Comparison of ENCODE assay signal across 1 cellular context in the genomic region with DNA sequence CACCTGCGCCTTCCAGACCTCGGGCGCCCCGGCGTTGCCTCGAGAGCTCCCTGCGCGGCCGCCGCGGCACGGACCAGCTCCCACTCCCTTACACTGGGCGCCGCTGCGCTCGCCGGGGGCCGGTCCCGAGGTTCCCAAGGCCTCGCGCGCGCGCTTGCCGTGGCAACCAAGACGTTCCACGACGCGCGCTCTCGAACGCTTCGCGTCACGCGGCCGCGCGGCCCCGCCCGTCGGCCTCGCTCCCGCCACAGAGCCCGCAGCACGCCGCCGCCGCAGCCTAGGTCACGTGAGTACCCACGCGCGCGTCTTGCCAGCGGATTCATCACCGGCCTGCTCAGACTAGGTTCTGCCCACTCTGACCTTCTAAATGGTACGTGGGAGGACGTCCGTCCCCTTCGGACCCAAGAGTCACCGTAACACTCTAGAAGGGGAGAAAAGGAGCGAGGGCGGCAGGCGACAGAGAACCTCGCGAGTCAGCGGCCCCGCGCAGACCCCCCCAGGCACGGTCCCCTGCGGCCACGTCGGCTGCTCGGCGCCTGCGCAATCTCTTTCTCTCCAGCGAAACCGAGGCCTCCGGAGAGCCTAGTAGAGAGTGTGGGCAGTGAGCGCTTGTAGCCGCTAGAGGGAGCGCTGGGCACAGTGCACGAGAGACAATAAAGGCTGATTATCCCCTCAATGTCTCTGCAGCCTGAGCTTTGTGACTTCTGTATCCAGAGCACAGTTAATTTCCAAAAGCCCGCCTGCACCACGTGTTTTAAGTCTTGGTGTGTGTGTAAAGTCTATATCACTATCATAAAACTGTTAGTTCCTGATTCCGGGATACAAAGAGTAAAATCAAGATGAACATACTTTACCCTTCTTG.
TF ChIP-seq lines count a peak whose summit lies in the region.

A gene with protein sequence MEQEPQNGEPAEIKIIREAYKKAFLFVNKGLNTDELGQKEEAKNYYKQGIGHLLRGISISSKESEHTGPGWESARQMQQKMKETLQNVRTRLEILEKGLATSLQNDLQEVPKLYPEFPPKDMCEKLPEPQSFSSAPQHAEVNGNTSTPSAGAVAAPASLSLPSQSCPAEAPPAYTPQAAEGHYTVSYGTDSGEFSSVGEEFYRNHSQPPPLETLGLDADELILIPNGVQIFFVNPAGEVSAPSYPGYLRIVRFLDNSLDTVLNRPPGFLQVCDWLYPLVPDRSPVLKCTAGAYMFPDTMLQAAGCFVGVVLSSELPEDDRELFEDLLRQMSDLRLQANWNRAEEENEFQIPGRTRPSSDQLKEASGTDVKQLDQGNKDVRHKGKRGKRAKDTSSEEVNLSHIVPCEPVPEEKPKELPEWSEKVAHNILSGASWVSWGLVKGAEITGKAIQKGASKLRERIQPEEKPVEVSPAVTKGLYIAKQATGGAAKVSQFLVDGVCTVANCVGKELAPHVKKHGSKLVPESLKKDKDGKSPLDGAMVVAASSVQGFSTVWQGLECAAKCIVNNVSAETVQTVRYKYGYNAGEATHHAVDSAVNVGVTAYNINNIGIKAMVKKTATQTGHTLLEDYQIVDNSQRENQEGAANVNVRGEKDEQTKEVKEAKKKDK (minus strand): TSS at position 173 of the 862 bp plus-strand sequence. CDS start 10,564 bp downstream, outside the sequence.

TF ChIP-seq in K562, 482 proteins besides CTCF, POLR2A, EP300 and RAD21 (continued from another document and continues in another):
- TF ChIP-seq XRCC5 (IDR thresholded peaks at IDR 0.05; ENCODE audit: low read depth, low read length) (peak; percentile 74; the same call in 1 of the 2 replicates), CEBPB (tag; IDR thresholded peaks at IDR 0.05) (no peak), MAZ (CRISPR knock-in tag; conservative IDR thresholded peaks at IDR 0.05 in 1 of 2, IDR thresholded peaks at IDR 0.05 in 1 of 2) (peak in 1 of 2 experiments; percentile 84; a peak in 2 of 4 replicates), TCFL5 (CRISPR knock-in tag; conservative IDR thresholded peaks at IDR 0.05) (no peak), ARID2 (IDR thresholded peaks at IDR 0.05) (no peak), RB1 (IDR thresholded peaks at IDR 0.05; ENCODE audit: low read depth) (0 out of 2 replicates have a peak, but pooled peaks have one; percentile 33), NFE2 (IDR thresholded peaks at IDR 0.05; ENCODE audit: low read depth) (no peak), NR3C1 (CRISPR knock-in tag; IDR thresholded peaks at IDR 0.05) (no peak), HNRNPLL (IDR thresholded peaks at IDR 0.05; ENCODE audit: low read depth, low read length, poor library complexity, severe bottlenecking) (peak; percentile 13), CXXC5 (CRISPR knock-in tag; IDR thresholded peaks at IDR 0.05) (peak; percentile 82), ZBTB17 (CRISPR knock-in tag; IDR thresholded peaks at IDR 0.05) (no peak), BHLHE40 (IDR thresholded peaks at IDR 0.05; ENCODE audit: low read length) (peak; percentile 86), TAF15 (IDR thresholded peaks at IDR 0.05; ENCODE audit: low read depth, low read length) (no peak), POLR3G (IDR thresholded peaks at IDR 0.05; ENCODE audit: extremely low read depth, insufficient read length, insufficient replicate concordance) (no peak), KDM4B (IDR thresholded peaks at IDR 0.05; ENCODE audit: borderline replicate concordance in 2 of 2, low read depth in 1 of 2) (no peak), KLF10 (CRISPR knock-in tag; IDR thresholded peaks at IDR 0.05) (no peak), ZNF124 (CRISPR knock-in tag; IDR thresholded peaks at IDR 0.05) (no peak)
- TF ChIP-seq, protein P1, sequence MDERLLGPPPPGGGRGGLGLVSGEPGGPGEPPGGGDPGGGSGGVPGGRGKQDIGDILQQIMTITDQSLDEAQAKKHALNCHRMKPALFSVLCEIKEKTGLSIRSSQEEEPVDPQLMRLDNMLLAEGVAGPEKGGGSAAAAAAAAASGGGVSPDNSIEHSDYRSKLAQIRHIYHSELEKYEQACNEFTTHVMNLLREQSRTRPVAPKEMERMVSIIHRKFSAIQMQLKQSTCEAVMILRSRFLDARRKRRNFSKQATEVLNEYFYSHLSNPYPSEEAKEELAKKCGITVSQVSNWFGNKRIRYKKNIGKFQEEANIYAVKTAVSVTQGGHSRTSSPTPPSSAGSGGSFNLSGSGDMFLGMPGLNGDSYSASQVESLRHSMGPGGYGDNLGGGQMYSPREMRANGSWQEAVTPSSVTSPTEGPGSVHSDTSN (CRISPR knock-in tag; IDR thresholded peaks at IDR 0.05; ENCODE audit: low read depth): no peak
- TF ChIP-seq, protein P1 (tag; conservative IDR thresholded peaks at IDR 0.05; ENCODE audit: low read depth): no peak
- TF ChIP-seq, protein P2, sequence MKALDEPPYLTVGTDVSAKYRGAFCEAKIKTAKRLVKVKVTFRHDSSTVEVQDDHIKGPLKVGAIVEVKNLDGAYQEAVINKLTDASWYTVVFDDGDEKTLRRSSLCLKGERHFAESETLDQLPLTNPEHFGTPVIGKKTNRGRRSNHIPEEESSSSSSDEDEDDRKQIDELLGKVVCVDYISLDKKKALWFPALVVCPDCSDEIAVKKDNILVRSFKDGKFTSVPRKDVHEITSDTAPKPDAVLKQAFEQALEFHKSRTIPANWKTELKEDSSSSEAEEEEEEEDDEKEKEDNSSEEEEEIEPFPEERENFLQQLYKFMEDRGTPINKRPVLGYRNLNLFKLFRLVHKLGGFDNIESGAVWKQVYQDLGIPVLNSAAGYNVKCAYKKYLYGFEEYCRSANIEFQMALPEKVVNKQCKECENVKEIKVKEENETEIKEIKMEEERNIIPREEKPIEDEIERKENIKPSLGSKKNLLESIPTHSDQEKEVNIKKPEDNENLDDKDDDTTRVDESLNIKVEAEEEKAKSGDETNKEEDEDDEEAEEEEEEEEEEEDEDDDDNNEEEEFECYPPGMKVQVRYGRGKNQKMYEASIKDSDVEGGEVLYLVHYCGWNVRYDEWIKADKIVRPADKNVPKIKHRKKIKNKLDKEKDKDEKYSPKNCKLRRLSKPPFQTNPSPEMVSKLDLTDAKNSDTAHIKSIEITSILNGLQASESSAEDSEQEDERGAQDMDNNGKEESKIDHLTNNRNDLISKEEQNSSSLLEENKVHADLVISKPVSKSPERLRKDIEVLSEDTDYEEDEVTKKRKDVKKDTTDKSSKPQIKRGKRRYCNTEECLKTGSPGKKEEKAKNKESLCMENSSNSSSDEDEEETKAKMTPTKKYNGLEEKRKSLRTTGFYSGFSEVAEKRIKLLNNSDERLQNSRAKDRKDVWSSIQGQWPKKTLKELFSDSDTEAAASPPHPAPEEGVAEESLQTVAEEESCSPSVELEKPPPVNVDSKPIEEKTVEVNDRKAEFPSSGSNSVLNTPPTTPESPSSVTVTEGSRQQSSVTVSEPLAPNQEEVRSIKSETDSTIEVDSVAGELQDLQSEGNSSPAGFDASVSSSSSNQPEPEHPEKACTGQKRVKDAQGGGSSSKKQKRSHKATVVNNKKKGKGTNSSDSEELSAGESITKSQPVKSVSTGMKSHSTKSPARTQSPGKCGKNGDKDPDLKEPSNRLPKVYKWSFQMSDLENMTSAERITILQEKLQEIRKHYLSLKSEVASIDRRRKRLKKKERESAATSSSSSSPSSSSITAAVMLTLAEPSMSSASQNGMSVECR (CRISPR knock-in tag; IDR thresholded peaks at IDR 0.05): 0 out of 2 replicates have a peak, but pooled peaks have one; percentile 35
- TF ChIP-seq, protein P3, sequence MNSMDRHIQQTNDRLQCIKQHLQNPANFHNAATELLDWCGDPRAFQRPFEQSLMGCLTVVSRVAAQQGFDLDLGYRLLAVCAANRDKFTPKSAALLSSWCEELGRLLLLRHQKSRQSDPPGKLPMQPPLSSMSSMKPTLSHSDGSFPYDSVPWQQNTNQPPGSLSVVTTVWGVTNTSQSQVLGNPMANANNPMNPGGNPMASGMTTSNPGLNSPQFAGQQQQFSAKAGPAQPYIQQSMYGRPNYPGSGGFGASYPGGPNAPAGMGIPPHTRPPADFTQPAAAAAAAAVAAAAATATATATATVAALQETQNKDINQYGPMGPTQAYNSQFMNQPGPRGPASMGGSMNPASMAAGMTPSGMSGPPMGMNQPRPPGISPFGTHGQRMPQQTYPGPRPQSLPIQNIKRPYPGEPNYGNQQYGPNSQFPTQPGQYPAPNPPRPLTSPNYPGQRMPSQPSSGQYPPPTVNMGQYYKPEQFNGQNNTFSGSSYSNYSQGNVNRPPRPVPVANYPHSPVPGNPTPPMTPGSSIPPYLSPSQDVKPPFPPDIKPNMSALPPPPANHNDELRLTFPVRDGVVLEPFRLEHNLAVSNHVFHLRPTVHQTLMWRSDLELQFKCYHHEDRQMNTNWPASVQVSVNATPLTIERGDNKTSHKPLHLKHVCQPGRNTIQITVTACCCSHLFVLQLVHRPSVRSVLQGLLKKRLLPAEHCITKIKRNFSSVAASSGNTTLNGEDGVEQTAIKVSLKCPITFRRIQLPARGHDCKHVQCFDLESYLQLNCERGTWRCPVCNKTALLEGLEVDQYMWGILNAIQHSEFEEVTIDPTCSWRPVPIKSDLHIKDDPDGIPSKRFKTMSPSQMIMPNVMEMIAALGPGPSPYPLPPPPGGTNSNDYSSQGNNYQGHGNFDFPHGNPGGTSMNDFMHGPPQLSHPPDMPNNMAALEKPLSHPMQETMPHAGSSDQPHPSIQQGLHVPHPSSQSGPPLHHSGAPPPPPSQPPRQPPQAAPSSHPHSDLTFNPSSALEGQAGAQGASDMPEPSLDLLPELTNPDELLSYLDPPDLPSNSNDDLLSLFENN (IDR thresholded peaks at IDR 0.05; ENCODE audit: low read depth in 2 of 2, low read length in 2 of 2): no peak
- TF ChIP-seq, protein P4, sequence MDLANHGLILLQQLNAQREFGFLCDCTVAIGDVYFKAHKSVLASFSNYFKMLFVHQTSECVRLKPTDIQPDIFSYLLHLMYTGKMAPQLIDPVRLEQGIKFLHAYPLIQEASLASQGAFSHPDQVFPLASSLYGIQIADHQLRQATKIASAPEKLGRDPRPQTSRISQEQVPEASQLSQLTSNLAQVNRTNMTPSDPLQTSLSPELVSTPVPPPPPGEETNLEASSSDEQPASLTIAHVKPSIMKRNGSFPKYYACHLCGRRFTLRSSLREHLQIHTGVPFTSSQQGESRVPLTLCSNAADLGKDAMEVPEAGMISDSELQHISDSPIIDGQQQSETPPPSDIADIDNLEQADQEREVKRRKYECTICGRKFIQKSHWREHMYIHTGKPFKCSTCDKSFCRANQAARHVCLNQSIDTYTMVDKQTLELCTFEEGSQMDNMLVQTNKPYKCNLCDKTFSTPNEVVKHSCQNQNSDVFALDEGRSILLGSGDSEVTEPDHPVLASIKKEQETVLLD (IDR thresholded peaks at IDR 0.05): no peak; the same call in none of the 2 replicates
- TF ChIP-seq, protein P5, sequence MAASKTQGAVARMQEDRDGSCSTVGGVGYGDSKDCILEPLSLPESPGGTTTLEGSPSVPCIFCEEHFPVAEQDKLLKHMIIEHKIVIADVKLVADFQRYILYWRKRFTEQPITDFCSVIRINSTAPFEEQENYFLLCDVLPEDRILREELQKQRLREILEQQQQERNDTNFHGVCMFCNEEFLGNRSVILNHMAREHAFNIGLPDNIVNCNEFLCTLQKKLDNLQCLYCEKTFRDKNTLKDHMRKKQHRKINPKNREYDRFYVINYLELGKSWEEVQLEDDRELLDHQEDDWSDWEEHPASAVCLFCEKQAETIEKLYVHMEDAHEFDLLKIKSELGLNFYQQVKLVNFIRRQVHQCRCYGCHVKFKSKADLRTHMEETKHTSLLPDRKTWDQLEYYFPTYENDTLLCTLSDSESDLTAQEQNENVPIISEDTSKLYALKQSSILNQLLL (CRISPR knock-in tag; IDR thresholded peaks at IDR 0.05; ENCODE audit: borderline replicate concordance): no peak
- TF ChIP-seq, protein P6, sequence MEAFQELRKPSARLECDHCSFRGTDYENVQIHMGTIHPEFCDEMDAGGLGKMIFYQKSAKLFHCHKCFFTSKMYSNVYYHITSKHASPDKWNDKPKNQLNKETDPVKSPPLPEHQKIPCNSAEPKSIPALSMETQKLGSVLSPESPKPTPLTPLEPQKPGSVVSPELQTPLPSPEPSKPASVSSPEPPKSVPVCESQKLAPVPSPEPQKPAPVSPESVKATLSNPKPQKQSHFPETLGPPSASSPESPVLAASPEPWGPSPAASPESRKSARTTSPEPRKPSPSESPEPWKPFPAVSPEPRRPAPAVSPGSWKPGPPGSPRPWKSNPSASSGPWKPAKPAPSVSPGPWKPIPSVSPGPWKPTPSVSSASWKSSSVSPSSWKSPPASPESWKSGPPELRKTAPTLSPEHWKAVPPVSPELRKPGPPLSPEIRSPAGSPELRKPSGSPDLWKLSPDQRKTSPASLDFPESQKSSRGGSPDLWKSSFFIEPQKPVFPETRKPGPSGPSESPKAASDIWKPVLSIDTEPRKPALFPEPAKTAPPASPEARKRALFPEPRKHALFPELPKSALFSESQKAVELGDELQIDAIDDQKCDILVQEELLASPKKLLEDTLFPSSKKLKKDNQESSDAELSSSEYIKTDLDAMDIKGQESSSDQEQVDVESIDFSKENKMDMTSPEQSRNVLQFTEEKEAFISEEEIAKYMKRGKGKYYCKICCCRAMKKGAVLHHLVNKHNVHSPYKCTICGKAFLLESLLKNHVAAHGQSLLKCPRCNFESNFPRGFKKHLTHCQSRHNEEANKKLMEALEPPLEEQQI (IDR thresholded peaks at IDR 0.05): no peak
- TF ChIP-seq, protein P7, sequence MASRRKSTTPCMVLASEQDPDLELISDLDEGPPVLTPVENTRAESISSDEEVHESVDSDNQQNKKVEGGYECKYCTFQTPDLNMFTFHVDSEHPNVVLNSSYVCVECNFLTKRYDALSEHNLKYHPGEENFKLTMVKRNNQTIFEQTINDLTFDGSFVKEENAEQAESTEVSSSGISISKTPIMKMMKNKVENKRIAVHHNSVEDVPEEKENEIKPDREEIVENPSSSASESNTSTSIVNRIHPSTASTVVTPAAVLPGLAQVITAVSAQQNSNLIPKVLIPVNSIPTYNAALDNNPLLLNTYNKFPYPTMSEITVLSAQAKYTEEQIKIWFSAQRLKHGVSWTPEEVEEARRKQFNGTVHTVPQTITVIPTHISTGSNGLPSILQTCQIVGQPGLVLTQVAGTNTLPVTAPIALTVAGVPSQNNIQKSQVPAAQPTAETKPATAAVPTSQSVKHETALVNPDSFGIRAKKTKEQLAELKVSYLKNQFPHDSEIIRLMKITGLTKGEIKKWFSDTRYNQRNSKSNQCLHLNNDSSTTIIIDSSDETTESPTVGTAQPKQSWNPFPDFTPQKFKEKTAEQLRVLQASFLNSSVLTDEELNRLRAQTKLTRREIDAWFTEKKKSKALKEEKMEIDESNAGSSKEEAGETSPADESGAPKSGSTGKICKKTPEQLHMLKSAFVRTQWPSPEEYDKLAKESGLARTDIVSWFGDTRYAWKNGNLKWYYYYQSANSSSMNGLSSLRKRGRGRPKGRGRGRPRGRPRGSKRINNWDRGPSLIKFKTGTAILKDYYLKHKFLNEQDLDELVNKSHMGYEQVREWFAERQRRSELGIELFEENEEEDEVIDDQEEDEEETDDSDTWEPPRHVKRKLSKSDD (conservative IDR thresholded peaks at IDR 0.05; ENCODE audit: low read length): no peak
